In genomic region chr6:21082091-21082490, GRCh38 we compare ENCODE assay signal across 18 cellular contexts.
DNase-seq lines count a peak whose midpoint lies in the region; ATAC-seq and TF ChIP-seq lines count a peak whose summit lies in the region.
"Had no signal": no experiment of that assay in that cellular context is flagged by ENCODE, and none has a peak within 500 bp of the region (broad histone marks: within the 10 kb centered on the region; RNA-seq: fewer than 3 reads in every experiment).

No MANE protein-coding gene starts in this region.

- intact Hi-C loops in Caco-2 (cut with micrococcal nuclease; ENCODE audit: unreplicated experiment) (loop anchor here (1.0 to 2.0 kb wide), 3 partner anchors 29 to 41 kb away; no protein-coding TSS in a partner anchor), esophagus squamous epithelium (cut with DNase I) (no loop called here)

- CTCF ChIA-PET in Caco-2 (lab: Charles Lee) = no interaction called here

- no peak for TF ChIP-seq POLR2A in esophagus squamous epithelium (IDR thresholded peaks at IDR 0.05)

- POLR2A ChIA-PET in Caco-2 (lab: Charles Lee) = no interaction called here

- no peaks in the 10 kb centered on the region for H3K9me3 Mint-ChIP-seq in Caco-2 (ENCODE audit: unreplicated experiment)
- H3K9me3 Mint-ChIP-seq in mesothelial cell of epicardium = no peaks in the 10 kb centered on the region
- no peaks in the 10 kb centered on the region for H3K9me3 Mint-ChIP-seq in activated naive CD8-positive, alpha-beta T cell treated with anti-CD3 and anti-CD28 coated beads, Interleukin-2, amount 50 U/mL, for 24 hours
- H3K9me3 Mint-ChIP-seq: CD8-positive, alpha-beta T cell; HFFc6 had no signal

- H3K27me3 Mint-ChIP-seq in Caco-2 (ENCODE audit: insufficient read depth, unreplicated experiment) (no peaks in the 10 kb centered on the region), mesothelial cell of epicardium (ENCODE audit: low read depth) (no peaks in the 10 kb centered on the region)
- no peaks in the 10 kb centered on the region for H3K27me3 Mint-ChIP-seq in activated naive CD8-positive, alpha-beta T cell treated with anti-CD3 and anti-CD28 coated beads, Interleukin-2, amount 50 U/mL, for 24 hours
- H3K27me3 Mint-ChIP-seq: B cell had no signal

- H3K27ac Mint-ChIP-seq in Caco-2 (ENCODE audit: unreplicated experiment) = no peak overlapping the region
- H3K27ac Mint-ChIP-seq in mesothelial cell of epicardium = peak overlapping the region; percentile 64
- H3K27ac Mint-ChIP-seq in activated naive CD8-positive, alpha-beta T cell treated with anti-CD3 and anti-CD28 coated beads, Interleukin-2, amount 50 U/mL, for 24 hours = no peak overlapping the region
- H3K27ac Mint-ChIP-seq: B cell; CD8-positive, alpha-beta T cell; HFFc6 had no signal

- no peak overlapping the region for H3K4me3 ChIP-seq in Caco-2 (ENCODE audit: low read depth, low read length)
- H3K4me3 ChIP-seq in esophagus squamous epithelium = no peak overlapping the region
- H3K4me3 ChIP-seq: BLaER1 treated with 17β-estradiol and CSF1 and Interleukin-3, amounts not matched to agents 10 nM and 100 nM had no signal

- H3K27me3 ChIP-seq in Caco-2 (replicated peaks; ENCODE audit: control insufficient read depth, insufficient read depth, low read length) (no peaks in the 10 kb centered on the region), esophagus squamous epithelium (no peaks in the 10 kb centered on the region)
- H3K27me3 ChIP-seq: BLaER1 treated with 17β-estradiol and CSF1 and Interleukin-3, amounts not matched to agents 10 nM and 100 nM had no signal

- H3K9me3 ChIP-seq in Caco-2 (no peaks in the 10 kb centered on the region; the same call in 1 of the 2 replicates), esophagus squamous epithelium (no peaks in the 10 kb centered on the region)

- BruUV-seq in Caco-2 (replicated peaks; lab: Mats Ljungman, UMichigan) = no TSS peak

- H3K27ac ChIP-seq in esophagus squamous epithelium = no peak overlapping the region
- H3K27ac ChIP-seq: BLaER1 treated with 17β-estradiol and CSF1 and Interleukin-3, amounts not matched to agents 10 nM and 100 nM; HL-60 had no signal

- H3K4me1 ChIP-seq in Caco-2 (peaks cover 31% of the 10 kb centered on the region), esophagus squamous epithelium (no peaks in the 10 kb centered on the region)
- H3K4me1 ChIP-seq: BLaER1 treated with 17β-estradiol and CSF1 and Interleukin-3, amounts not matched to agents 10 nM and 100 nM had no signal

- H3K36me3 Mint-ChIP-seq in Caco-2 (ENCODE audit: insufficient read depth, unreplicated experiment) (peaks cover 6% of the 10 kb centered on the region), mesothelial cell of epicardium (peaks cover 6% of the 10 kb centered on the region)
- peaks cover 42% of the 10 kb centered on the region for H3K36me3 Mint-ChIP-seq in activated naive CD8-positive, alpha-beta T cell treated with anti-CD3 and anti-CD28 coated beads, Interleukin-2, amount 50 U/mL, for 24 hours (ENCODE audit: low read depth)

- peak overlapping the region; percentile 1 for H3K4me3 Mint-ChIP-seq in Caco-2 (ENCODE audit: unreplicated experiment)
- no peak overlapping the region for H3K4me3 Mint-ChIP-seq in mesothelial cell of epicardium
- no peak overlapping the region for H3K4me3 Mint-ChIP-seq in activated naive CD8-positive, alpha-beta T cell treated with anti-CD3 and anti-CD28 coated beads, Interleukin-2, amount 50 U/mL, for 24 hours
- H3K4me3 Mint-ChIP-seq: B cell; CD8-positive, alpha-beta T cell; HFFc6 had no signal

- no peaks in the 10 kb centered on the region for H3K36me3 ChIP-seq in Caco-2 (ENCODE audit: control insufficient read depth, insufficient read depth, low read length)
- no peaks in the 10 kb centered on the region for H3K36me3 ChIP-seq in esophagus squamous epithelium

- DNase-seq in Caco-2 (peak in 1 of 2 experiments; percentile 34), amniotic epithelial cell (ENCODE audit: low read depth) (peak; percentile 3), mesothelial cell of epicardium (ENCODE audit: low spot score in 2 of 2, unreplicated experiment in 2 of 2) (no peak), ecto neural progenitor cell (ENCODE audit: low spot score) (no peak), esophagus squamous epithelium (lab: John Stamatoyannopoulos, UW) (no peak)
- DNase-seq in activated naive CD8-positive, alpha-beta T cell treated with anti-CD3 and anti-CD28 coated beads, Interleukin-2, amount 50 U/mL, for 24 hours = no peak
- DNase-seq: CD8-positive, alpha-beta T cell; COR-L47; DMS79 treated with DMSO at 0.1 percent for 48 hours; GF-D8; GOT3; H7; HFFc6; IMR-90 had no signal

- TF ChIP-seq CTCF in Caco-2 (IDR thresholded peaks at IDR 0.05; ENCODE audit: insufficient read depth in 1 of 2, low read depth in 1 of 2, low read length in 1 of 2, severe bottlenecking in 1 of 2, unreplicated experiment in 1 of 2) (no peak), mesothelial cell of epicardium (IDR thresholded peaks at IDR 0.05; ENCODE audit: unreplicated experiment) (no peak), esophagus squamous epithelium (IDR thresholded peaks at IDR 0.05) (no peak)

- ATAC-seq in activated naive CD8-positive, alpha-beta T cell treated with anti-CD3 and anti-CD28 coated beads, Interleukin-2, amount 50 U/mL, for 24 hours = no peak
- ATAC-seq: CD8-positive, alpha-beta T cell; HCT116 had no signal

- H3K4me1 Mint-ChIP-seq in Caco-2 (ENCODE audit: low read depth, unreplicated experiment) = peaks cover 21% of the 10 kb centered on the region
- peaks cover 50% of the 10 kb centered on the region for H3K4me1 Mint-ChIP-seq in mesothelial cell of epicardium
- H3K4me1 Mint-ChIP-seq in activated naive CD8-positive, alpha-beta T cell treated with anti-CD3 and anti-CD28 coated beads, Interleukin-2, amount 50 U/mL, for 24 hours = no peaks in the 10 kb centered on the region
- H3K4me1 Mint-ChIP-seq: B cell had no signal
